In genomic region chr16:72105978-72106377, GRCh38 we compare ENCODE assay signal across 28 cellular contexts. TPM values are rescaled to one million over a fixed set of nuclear protein-coding genes. Genes with fewer than 3 reads are reported as not detected.
"Had no signal": no experiment of that assay in that cellular context is flagged by ENCODE, and none has a peak within 500 bp of the region (broad histone marks: within the 10 kb centered on the region; RNA-seq: fewer than 3 reads in every experiment).

No MANE protein-coding gene starts in this region.

- H3K9me3 ChIP-seq: gastrocnemius medialis, neutrophil, prostate gland, right atrium auricular region, stomach, thyroid gland had no signal

- FAIRE-seq: endometrium, kidney had no signal

- H3K4me1 ChIP-seq: gastrocnemius medialis, prostate gland, right atrium auricular region, stomach, thyroid gland had no signal

- H3K4me3 ChIP-seq: coronary artery, gastrocnemius medialis, lung, prostate gland, right atrium auricular region, skin epidermis, stomach, thyroid gland had no signal

- H3K27ac ChIP-seq: coronary artery, gastrocnemius medialis, neutrophil, prostate gland, right atrium auricular region, skin epidermis, stomach, thyroid gland had no signal

- ATAC-seq: gastrocnemius medialis, left lobe of liver, natural killer cell had no signal

- H3K9me3 Mint-ChIP-seq: memory B cell, natural killer cell, neural crest cell had no signal

- DNase-seq: dermis blood vessel endothelial cell; effector memory CD4-positive, alpha-beta T cell; foreskin fibroblast; gastrocnemius medialis; head of caudate nucleus; kidney; natural killer cell; stimulated activated CD4-positive, alpha-beta T cell treated with anti-CD3 and anti-CD28 coated beads, Interleukin-15, amount 100 ng/mL, for 24 hours; stimulated activated CD4-positive, alpha-beta T cell treated with anti-CD3 and anti-CD28 coated beads, Interleukin-2, amount 100 ng/mL, for 48 hours; stimulated activated naive CD4-positive, alpha-beta T cell treated with Interleukin-2 at 50 U/mL for 16 hours; stomach; thyroid gland; trophoblast cell had no signal

- H3K27me3 ChIP-seq: gastrocnemius medialis, neutrophil, right atrium auricular region, stomach, thyroid gland had no signal

- H3K27ac Mint-ChIP-seq: memory B cell had no signal

- H3K4me1 Mint-ChIP-seq: natural killer cell, neural crest cell had no signal

- H3K27me3 Mint-ChIP-seq: memory B cell had no signal

- H3K4me3 Mint-ChIP-seq: memory B cell, natural killer cell, neural crest cell had no signal

RNA-seq across cellular contexts. Expression of gene HPR, which starts 43.0 kb away (rescaled TPM):
- total RNA-seq: dermis blood vessel endothelial cell, glomerular endothelial cell, mononuclear cell, natural killer cell, neural crest cell, subcutaneous adipose tissue, temporal lobe, thyroid gland, urinary bladder had no signal

RNA-seq across cellular contexts. Expression of gene HP, which starts 51.7 kb away (rescaled TPM):
- total RNA-seq: dermis blood vessel endothelial cell, glomerular endothelial cell, neural crest cell had no signal
